15 cellular contexts compared by ENCODE assay signal in genomic region chr12:74906224-74906623, GRCh38.
DNase-seq lines count a peak whose midpoint lies in the region; ATAC-seq, FAIRE-seq and TF ChIP-seq lines count a peak whose summit lies in the region.
"Had no signal": no experiment of that assay in that cellular context is flagged by ENCODE, and none has a peak within 500 bp of the region (broad histone marks: within the 10 kb centered on the region; RNA-seq: fewer than 3 reads in every experiment).

No MANE protein-coding gene starts in this region.

- ATAC-seq in DND-41 (ENCODE audit: insufficient read depth, low read depth) = no peak
- peak; percentile 83 for ATAC-seq in HepG2
- ATAC-seq: body of pancreas; CD8-positive, alpha-beta T cell had no signal

- 3% methylated on average over 5 of the region's 5 CpGs for WGBS in HepG2 (ENCODE audit: low lambda C conversion rate)

- H3K36me3 ChIP-seq in DND-41 (ENCODE audit: insufficient read depth, low read length) (no peaks in the 10 kb centered on the region), HepG2 (replicated peaks in 1 of 2; ENCODE audit: control insufficient read depth in 1 of 2, insufficient read depth in 2 of 2, low read length in 2 of 2) (no peaks in the 10 kb centered on the region)
- H3K36me3 ChIP-seq: tibial nerve had no signal

- no peaks in the 10 kb centered on the region for H4K20me1 ChIP-seq in DND-41 (ENCODE audit: insufficient read depth, low read length)
- no peaks in the 10 kb centered on the region for H4K20me1 ChIP-seq in HepG2 (ENCODE audit: insufficient read depth, low read length)

- H3K9me3 ChIP-seq in DND-41 (ENCODE audit: insufficient read depth, low read length, severe bottlenecking) (no peaks in the 10 kb centered on the region), HepG2 (ENCODE audit: low read length) (no peaks in the 10 kb centered on the region)
- H3K9me3 ChIP-seq: body of pancreas, tibial nerve had no signal

- H3K4me3 ChIP-seq in DND-41 (ENCODE audit: low read depth in 1 of 2, low read length in 2 of 2) (no peak overlapping the region), HepG2 (replicated peaks in 1 of 3; ENCODE audit: insufficient read depth in 1 of 3, low read depth in 2 of 3, low read length in 3 of 3) (no peak overlapping the region)
- H3K4me3 ChIP-seq: body of pancreas, tibial nerve had no signal

- H3K9ac ChIP-seq in DND-41 (ENCODE audit: low read depth, low read length) (no peak overlapping the region), HepG2 (ENCODE audit: insufficient read depth, low read depth, low read length) (no peak overlapping the region)
- H3K9ac ChIP-seq: KMS-11 had no signal

- in situ Hi-C loops in HepG2 (cut with HindIII; ENCODE audit: extremely low pct_ligation_motif_present, low pct_unique_long_range_greater_than_20kb) = no loop called here

- H2AFZ ChIP-seq in DND-41 (ENCODE audit: low read depth, low read length) (no peak overlapping the region), HepG2 (ENCODE audit: low read length) (no peak overlapping the region)

- no peaks in the 10 kb centered on the region for H3K4me1 ChIP-seq in DND-41 (ENCODE audit: insufficient read depth, low read length)
- H3K4me1 ChIP-seq in HepG2 (ENCODE audit: insufficient read depth, low read length) = no peaks in the 10 kb centered on the region
- H3K4me1 ChIP-seq: body of pancreas, tibial nerve had no signal

- intact Hi-C loops in HepG2 (cut with micrococcal nuclease; ENCODE audit: unreplicated experiment) = loop anchor here (5.0 to 10.0 kb wide), 2 partner anchors 101 to 186 kb away; no protein-coding TSS in a partner anchor

- CTCF ChIA-PET in HepG2 (lab: Yijun Ruan, JAX; ENCODE audit: low intra/inter-chr PET ratio, low total read pairs) = no interaction called here

- no peaks in the 10 kb centered on the region for H3K79me2 ChIP-seq in DND-41 (ENCODE audit: insufficient read depth, low read length)
- no peaks in the 10 kb centered on the region for H3K79me2 ChIP-seq in HepG2 (ENCODE audit: insufficient read depth, low read length)

- FAIRE-seq in HepG2 (lab: Jason Lieb, UNC) = peak; percentile 26
- no peak for FAIRE-seq in GM12891 (lab: Jason Lieb, UNC)

- TF ChIP-seq POLR2A in HepG2 (IDR thresholded peaks at IDR 0.05; ENCODE audit: insufficient read depth in 1 of 2, low read depth in 2 of 2, low read length in 2 of 2) (no peak), GM12891 (IDR thresholded peaks at IDR 0.05; ENCODE audit: low read depth, low read length) (no peak)

- TF ChIP-seq RAD21 in HepG2 (CRISPR knock-in tag; IDR thresholded peaks at IDR 0.05) = no peak

- H3K27ac ChIP-seq in DND-41 (ENCODE audit: low read length) (no peak overlapping the region), HepG2 (ENCODE audit: extremely low read length, insufficient read depth, low read length) (no peak overlapping the region)
- H3K27ac ChIP-seq: body of pancreas, KMS-11, tibial nerve had no signal

- POLR2A ChIA-PET in HepG2 (lab: Yijun Ruan, JAX) = no interaction called here

- TF ChIP-seq EP300 in HepG2 (IDR thresholded peaks at IDR 0.05; ENCODE audit: low read depth in 2 of 2, low read length in 2 of 2) = no peak
- no peak for TF ChIP-seq EP300 in HepG2 (CRISPR knock-in tag; IDR thresholded peaks at IDR 0.05; ENCODE audit: borderline replicate concordance)

- H3K27me3 ChIP-seq in DND-41 (ENCODE audit: insufficient read depth, low read length, poor library complexity) = no peaks in the 10 kb centered on the region
- H3K27me3 ChIP-seq in HepG2 (ENCODE audit: control insufficient read depth in 1 of 2, insufficient read depth in 2 of 2, low read length in 2 of 2) = no peaks in the 10 kb centered on the region; a peak in 1 of 5 replicates
- H3K27me3 ChIP-seq: body of pancreas, tibial nerve had no signal

- H3K4me2 ChIP-seq in DND-41 (ENCODE audit: insufficient read depth, low read length) (no peak overlapping the region), HepG2 (ENCODE audit: low read depth, low read length) (no peak overlapping the region)
- H3K4me2 ChIP-seq: KMS-11 had no signal

- TF ChIP-seq CTCF in DND-41 (IDR thresholded peaks at IDR 0.05; ENCODE audit: borderline replicate concordance, extremely low read depth, low read length, poor library complexity, severe bottlenecking) (peak; percentile 41), HepG2 (CRISPR knock-in tag; IDR thresholded peaks at IDR 0.05) (peak; percentile 27)

- no TSS peak for BruUV-seq in HepG2 (replicated peaks; lab: Mats Ljungman, UMichigan)

- no peak for DNase-seq in DND-41
- peak; percentile 17 for DNase-seq in H4 (ENCODE audit: low spot score)
- DNase-seq in SK-N-DZ (ENCODE audit: low spot score) = peak; percentile 26
- peak; percentile 14 for DNase-seq in HepG2 (ENCODE audit: low spot score)
- DNase-seq in RKO (ENCODE audit: low spot score) = no peak
- no peak for DNase-seq in GM12891 (ENCODE audit: insufficient read length, low spot score)
- DNase-seq in cerebellar nuclear complex (lab: John Stamatoyannopoulos, UW) = no peak
- DNase-seq: activated naive CD4-positive, alpha-beta T cell treated with Interleukin-2 at 50 U/mL for 16 hours; body of pancreas; CD8-positive, alpha-beta T cell; HCEC 1CT; OCI-M1; stimulated activated CD4-positive, alpha-beta T cell treated with anti-CD3 and anti-CD28 coated beads, Interleukin-2, amount 100 ng/mL, for 24 hours had no signal

TF ChIP-seq in HepG2, 621 proteins besides CTCF, POLR2A, EP300 and RAD21:
- 0 out of 2 replicates have a peak, but pooled peaks have one; percentile 60 for TF ChIP-seq ZNF263 (CRISPR knock-in tag; IDR thresholded peaks at IDR 0.05)
- TF ChIP-seq ZNF709 (CRISPR knock-in tag; IDR thresholded peaks at IDR 0.05) = no peak
- no peak for TF ChIP-seq KDM5A (IDR thresholded peaks at IDR 0.05; ENCODE audit: borderline replicate concordance, low read length)
- peak; percentile 10; the same call in 1 of the 2 replicates for TF ChIP-seq STAG1 (CRISPR knock-in tag; IDR thresholded peaks at IDR 0.05)

TF ChIP-seq in GM12891, 5 proteins besides CTCF, POLR2A, EP300 and RAD21:
- no peak for TF ChIP-seq SPI1 (IDR thresholded peaks at IDR 0.05; ENCODE audit: low read depth, low read length)
- no peak for TF ChIP-seq POU2F2 (IDR thresholded peaks at IDR 0.05; ENCODE audit: low read depth, low read length)
- no peak for TF ChIP-seq POLR2AphosphoS5 (IDR thresholded peaks at IDR 0.05; ENCODE audit: low read depth, low read length)
- TF ChIP-seq TAF1 (IDR thresholded peaks at IDR 0.05; ENCODE audit: low read depth, low read length) = no peak
- no peak for TF ChIP-seq PAX5 (IDR thresholded peaks at IDR 0.05; ENCODE audit: insufficient read depth, low read length, severe bottlenecking)

Comparison
In these comparisons a context has a peak if more than half of its experiments do, and no peak if none do; other contexts are left out.
1. DNase-seq: peak in H4 (single experiment), SK-N-DZ (single experiment) and HepG2 (single experiment); none in DND-41 (single experiment), RKO (single experiment), GM12891 (single experiment) and cerebellar nuclear complex (0 of 2).